8 cellular contexts compared by ENCODE assay signal in genomic region chr12:64796205-64796845, GRCh38. TPM values are rescaled to one million over a fixed set of nuclear protein-coding genes. Genes with fewer than 3 reads are reported as not detected.
A peak's percentile ranks its signal among the peaks of the same experiment; 100 is the strongest.
DNase-seq lines count a peak whose midpoint lies in the region; ATAC-seq and TF ChIP-seq lines count a peak whose summit lies in the region.

No MANE protein-coding gene starts in this region.

- H3K27me3 ChIP-seq in upper lobe of right lung = no peaks in the 10 kb centered on the region

- no peak overlapping the region for H3K27ac ChIP-seq in upper lobe of right lung

- intact Hi-C loops in upper lobe of right lung (cut with DNase I) = no loop called here

- no peaks in the 10 kb centered on the region for H3K9me3 ChIP-seq in upper lobe of right lung

- no peaks in the 10 kb centered on the region for H3K4me1 ChIP-seq in upper lobe of right lung

- peak; percentile 90 for TF ChIP-seq CTCF in upper lobe of right lung (IDR thresholded peaks at IDR 0.05)

- no peak overlapping the region for H3K4me3 Mint-ChIP-seq in natural killer cell treated with Interleukin-12 subunit alpha and Interleukin-12 subunit beta and Interleukin-15 and Interleukin-18, amount 100 ng/mL, for 72 hours

- H3K9me3 Mint-ChIP-seq in natural killer cell treated with Interleukin-12 subunit alpha and Interleukin-12 subunit beta and Interleukin-15 and Interleukin-18, amount 100 ng/mL, for 72 hours = no peaks in the 10 kb centered on the region

- peaks cover 0 to 3% of the 10 kb centered on the region in 2 donors for H3K4me1 Mint-ChIP-seq in natural killer cell treated with Interleukin-12 subunit alpha and Interleukin-12 subunit beta and Interleukin-15 and Interleukin-18, amount 100 ng/mL, for 72 hours (ENCODE audit: low read depth in 2 of 2)

- peak; percentile 74 for ATAC-seq in GM21390 (IDR thresholded peaks at IDR 0.05; ENCODE audit: unreplicated experiment)
- peak; percentile 96 for ATAC-seq in esophagus mucosa
- ATAC-seq in natural killer cell treated with Interleukin-12 subunit alpha and Interleukin-12 subunit beta and Interleukin-15 and Interleukin-18, amount 100 ng/mL, for 72 hours = peak; percentile 61 to 65
- ATAC-seq in upper lobe of right lung = peak; percentile 96

- no peaks in the 10 kb centered on the region for H3K36me3 ChIP-seq in upper lobe of right lung

- no peaks in the 10 kb centered on the region for H3K36me3 Mint-ChIP-seq in natural killer cell treated with Interleukin-12 subunit alpha and Interleukin-12 subunit beta and Interleukin-15 and Interleukin-18, amount 100 ng/mL, for 72 hours

- DNase-seq in DMS153 (lab: John Stamatoyannopoulos, UW) = peak; percentile 80
- DNase-seq in HPDE6-E6E7 (ENCODE audit: extremely low spot score) = peak; percentile 62
- peak; percentile 82 for DNase-seq in NCI-H748 (lab: John Stamatoyannopoulos, UW; ENCODE audit: unreplicated experiment)
- DNase-seq in activated CD4-positive, alpha-beta T cell treated with anti-CD3 and anti-CD28 coated beads, Interleukin-2, amount 50 U/mL, for 4 hours = peak; percentile 40 to 47
- peak; percentile 70 for DNase-seq in natural killer cell treated with Interleukin-12 subunit alpha and Interleukin-12 subunit beta and Interleukin-15 and Interleukin-18, amount 100 ng/mL, for 72 hours (ENCODE audit: low spot score)
- DNase-seq in upper lobe of right lung = no peak

- no peak overlapping the region for H3K27ac Mint-ChIP-seq in natural killer cell treated with Interleukin-12 subunit alpha and Interleukin-12 subunit beta and Interleukin-15 and Interleukin-18, amount 100 ng/mL, for 72 hours

- peaks cover 18 to 23% of the 10 kb centered on the region in 2 donors for H3K27me3 Mint-ChIP-seq in natural killer cell treated with Interleukin-12 subunit alpha and Interleukin-12 subunit beta and Interleukin-15 and Interleukin-18, amount 100 ng/mL, for 72 hours

- H3K4me3 ChIP-seq in upper lobe of right lung = no peak overlapping the region

RNA-seq across cellular contexts. Expression of gene TBC1D30, which starts 28.1 kb away (rescaled TPM):
- total RNA-seq in esophagus mucosa = 0.72 TPM
- total RNA-seq in natural killer cell treated with Interleukin-12 subunit alpha and Interleukin-12 subunit beta and Interleukin-15 and Interleukin-18, amount 100 ng/mL, for 72 hours = 1 to 10 TPM; 1.1 TPM
- total RNA-seq in upper lobe of right lung = 14.8 TPM

RNA-seq across cellular contexts. Expression of gene GNS, which starts 37.1 kb away (rescaled TPM):
- total RNA-seq in esophagus mucosa (28.9 TPM), upper lobe of right lung (188 TPM)
- 10 to 100 TPM; 18.9 to 43.7 TPM for total RNA-seq in natural killer cell treated with Interleukin-12 subunit alpha and Interleukin-12 subunit beta and Interleukin-15 and Interleukin-18, amount 100 ng/mL, for 72 hours
